In the genomic region with DNA sequence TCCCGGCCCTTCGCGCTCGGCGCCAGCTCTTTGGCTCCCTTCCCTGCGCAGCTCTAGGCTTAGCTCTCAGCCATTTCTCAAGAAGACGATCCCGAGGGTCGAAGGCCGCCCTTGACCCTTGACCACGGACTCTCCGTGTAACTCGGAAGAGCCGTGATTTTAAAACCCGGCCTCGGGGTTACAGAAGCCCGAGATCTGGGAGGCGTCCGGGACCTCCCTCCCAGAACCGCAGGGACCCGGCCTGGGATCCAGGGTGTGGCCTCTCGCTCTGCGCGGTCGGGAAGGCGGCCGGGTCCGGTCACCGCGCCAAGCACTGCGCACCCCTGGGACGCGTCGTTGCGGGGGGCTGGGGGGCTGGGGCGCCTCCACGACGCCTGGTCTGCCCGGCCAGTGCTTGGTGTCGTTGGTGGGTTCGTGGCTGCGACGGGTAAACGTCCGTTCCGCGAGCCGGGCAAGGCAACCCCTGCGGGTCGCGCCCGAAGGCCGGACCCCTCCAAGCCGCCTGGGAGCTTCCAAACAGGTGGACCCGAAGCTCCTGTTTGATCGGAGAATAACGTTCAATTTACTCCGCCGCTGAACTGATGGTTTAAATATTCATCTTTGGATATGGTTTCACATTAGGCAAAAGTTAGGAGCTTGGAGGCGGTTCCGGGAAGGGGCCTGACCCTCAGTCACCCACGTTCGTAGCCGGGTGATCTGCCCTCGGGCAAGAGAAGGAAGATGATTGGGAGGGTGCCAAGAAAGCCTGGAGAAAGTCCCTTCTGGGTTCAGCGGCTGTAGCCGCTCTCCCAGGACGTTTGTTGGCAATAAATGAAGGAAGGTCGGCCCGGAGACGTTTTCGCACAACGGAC, we compare ENCODE assay signal across 7 cellular contexts. TPM values are rescaled to one million over a fixed set of nuclear protein-coding genes. Genes with fewer than 3 reads are reported as not detected.
DNase-seq lines count a peak whose midpoint lies in the region; ATAC-seq and TF ChIP-seq lines count a peak whose summit lies in the region.
"Not testable (repeated sequence)": the region's sequence is repeated elsewhere in the genome, so short reads cannot be mapped to it uniquely, and the experiment has no call there.

No MANE protein-coding gene starts in this region.

- H3K27ac ChIP-seq in PC-3 (ENCODE audit: low read length); esophagus squamous epithelium; liver (ENCODE audit: low read depth in 1 of 2, low read length in 2 of 2); rectal smooth muscle tissue (ENCODE audit: low read depth, low read length): not testable (repeated sequence)

- not testable (repeated sequence) for H3K36me3 Mint-ChIP-seq in activated naive CD4-positive, alpha-beta T cell treated with anti-CD3 and anti-CD28 coated beads, Interleukin-2, amount 50 U/mL, for 72 hours

- not testable (repeated sequence) for BruUV-seq in PC-3 (replicated peaks; lab: Mats Ljungman, UMichigan)

- not testable (repeated sequence) for H3K4me2 ChIP-seq in PC-3 (ENCODE audit: low read length)

- TF ChIP-seq CTCF in GM12865 (IDR thresholded peaks at IDR 0.05; ENCODE audit: insufficient read depth, low read depth, low read length, missing control alignments); PC-3 (conservative IDR thresholded peaks at IDR 0.05; ENCODE audit: low read depth, low read length); esophagus squamous epithelium (IDR thresholded peaks at IDR 0.05); liver (IDR thresholded peaks at IDR 0.05; ENCODE audit: low read depth, low read length, missing input control): not testable (repeated sequence)

- peak overlapping the region in 1 of 2 donors; percentile 61 for H3K27ac Mint-ChIP-seq in activated naive CD4-positive, alpha-beta T cell treated with anti-CD3 and anti-CD28 coated beads, Interleukin-2, amount 50 U/mL, for 72 hours

- H4K20me1 ChIP-seq in PC-3 (ENCODE audit: low read length) = not testable (repeated sequence)

- H3F3A ChIP-seq in PC-3 (ENCODE audit: low read length, unreplicated experiment) = not testable (repeated sequence)

- H3K9me3 ChIP-seq in PC-3 (ENCODE audit: low read length); esophagus squamous epithelium; liver (ENCODE audit: control insufficient read depth in 4 of 4, low read length in 3 of 4): not testable (repeated sequence)

- H3K9ac ChIP-seq in PC-3 (ENCODE audit: low read length); liver (ENCODE audit: low read depth in 1 of 2, low read length in 2 of 2); rectal smooth muscle tissue (ENCODE audit: low read length): not testable (repeated sequence)

- POLR2A ChIA-PET in PC-3 (lab: Charles Lee; ENCODE audit: unreplicated experiment) = not testable (repeated sequence)

- H3K9me3 Mint-ChIP-seq in activated naive CD4-positive, alpha-beta T cell treated with anti-CD3 and anti-CD28 coated beads, Interleukin-2, amount 50 U/mL, for 72 hours = not testable (repeated sequence)

- peak overlapping the region; percentile 61 for H3K4me3 ChIP-seq in GM12865 (ENCODE audit: low read depth, low read length)
- H3K4me3 ChIP-seq in PC-3 (ENCODE audit: low read length) = not testable (repeated sequence)
- H3K4me3 ChIP-seq in esophagus squamous epithelium = peak overlapping the region; percentile 26 to 68 (median 44)
- H3K4me3 ChIP-seq in liver (ENCODE audit: low read depth in 1 of 3, low read length in 3 of 3) = peak overlapping the region in 2 of 3 donors; percentile 35 to 53
- peak overlapping the region; percentile 49 for H3K4me3 ChIP-seq in rectal smooth muscle tissue (ENCODE audit: low read length)

- WGBS in esophagus squamous epithelium, 2 donors = 3% methylated on average over 14 of the region's 73 CpGs; no CpG with 5 or more reads in 1 of the 2 donors
- 3% methylated on average over 73 of the region's 73 CpGs for WGBS in liver

- H3K27me3 ChIP-seq in PC-3 (ENCODE audit: low read length) = not testable (repeated sequence)
- H3K27me3 ChIP-seq in esophagus squamous epithelium = peaks cover 18 to 81% (median 22%) of the 10 kb centered on the region in 4 donors
- H3K27me3 ChIP-seq in liver (ENCODE audit: control insufficient read depth in 4 of 4, insufficient read depth in 4 of 4, low read length in 3 of 4) = peaks cover 0 to 11% (median 3%) of the 10 kb centered on the region in 4 donors
- H3K27me3 ChIP-seq in rectal smooth muscle tissue (ENCODE audit: control insufficient read depth, insufficient read depth, low read length) = peaks cover 14% of the 10 kb centered on the region

- H3K36me3 ChIP-seq in PC-3 (ENCODE audit: low read depth, low read length); esophagus squamous epithelium; liver (ENCODE audit: control insufficient read depth in 4 of 4, insufficient read depth in 3 of 4, low read depth in 1 of 4, low read length in 3 of 4); rectal smooth muscle tissue (ENCODE audit: control insufficient read depth, insufficient read depth, low read length): not testable (repeated sequence)

- ATAC-seq in HG02870 (IDR thresholded peaks at IDR 0.05; ENCODE audit: unreplicated experiment) = peak; percentile 30
- ATAC-seq in PC-3 = peak; percentile 56
- peak; percentile 37 to 47 for ATAC-seq in activated naive CD4-positive, alpha-beta T cell treated with anti-CD3 and anti-CD28 coated beads, Interleukin-2, amount 50 U/mL, for 72 hours

- TF ChIP-seq POLR2A in esophagus squamous epithelium (IDR thresholded peaks at IDR 0.05) = not testable (repeated sequence)

- not testable (repeated sequence) for H3K4me1 ChIP-seq in PC-3 (ENCODE audit: insufficient read depth, low read length); rectal smooth muscle tissue (ENCODE audit: control insufficient read depth, insufficient read depth, low read length)
- H3K4me1 ChIP-seq in esophagus squamous epithelium = peaks cover 4 to 40% (median 15%) of the 10 kb centered on the region in 3 donors
- H3K4me1 ChIP-seq in liver (ENCODE audit: control insufficient read depth in 4 of 4, insufficient read depth in 4 of 4, low read length in 3 of 4) = peaks cover 9 to 18% (median 9%) of the 10 kb centered on the region in 4 donors

- H3K9me2 ChIP-seq in PC-3 (replicated peaks; ENCODE audit: low read length) = not testable (repeated sequence)

- intact Hi-C loops in PC-3 (cut with micrococcal nuclease); esophagus squamous epithelium (cut with DNase I): not testable (repeated sequence)

- DNase-seq in GM12865 (ENCODE audit: low read depth); PC-3; activated naive CD4-positive, alpha-beta T cell treated with anti-CD3 and anti-CD28 coated beads, Interleukin-2, amount 50 U/mL, for 72 hours (ENCODE audit: low spot score in 2 of 2); esophagus squamous epithelium (lab: John Stamatoyannopoulos, UW): not testable (repeated sequence)

- TF ChIP-seq RAD21 in liver (IDR thresholded peaks at IDR 0.05) = not testable (repeated sequence)

- H3K79me2 ChIP-seq in PC-3 (ENCODE audit: low read length) = not testable (repeated sequence)

- H2AFZ ChIP-seq in PC-3 (ENCODE audit: low read length) = not testable (repeated sequence)

- CTCF ChIA-PET in PC-3 (lab: Charles Lee) = not testable (repeated sequence)

RNA-seq across cellular contexts. Expression of a gene that starts 3.7 kb away (rescaled TPM):
- total RNA-seq in PC-3 (2014; rRNA removed) (0.80 and 0.98 TPM in 2 replicates), esophagus squamous epithelium (under 1 TPM in 2 of 4 donors, not detected in 2; 0.19 to 0.22 TPM), liver (under 1 TPM; 0.05 to 0.17 TPM)
- not detected for total RNA-seq in activated naive CD4-positive, alpha-beta T cell treated with anti-CD3 and anti-CD28 coated beads, Interleukin-2, amount 50 U/mL, for 72 hours
- under 1 TPM; 0.05 to 0.13 TPM for polyA plus RNA-seq in liver
